In genomic region chr6:142302427-142303190, GRCh38 we compare ENCODE assay signal across 9 cellular contexts. TPM values are rescaled to one million over a fixed set of nuclear protein-coding genes. Genes with fewer than 3 reads are reported as not detected.
DNase-seq lines count a peak whose midpoint lies in the region; ATAC-seq and TF ChIP-seq lines count a peak whose summit lies in the region.
"Had no signal": no experiment of that assay in that cellular context is flagged by ENCODE, and none has a peak within 500 bp of the region (broad histone marks: within the 10 kb centered on the region; RNA-seq: fewer than 3 reads in every experiment).

No MANE protein-coding gene starts in this region.

- TF ChIP-seq POLR2A in body of pancreas (IDR thresholded peaks at IDR 0.05) = no peak

- DNase-seq in activated T-cell treated with anti-CD3 and anti-CD28 coated beads, Interleukin-2, amount 50 U/mL, for 4 hours = no peak
- no peak for DNase-seq in activated T-cell treated with anti-CD3 and anti-CD28 coated beads, Interleukin-2, amount 50 U/mL, for 48 hours
- DNase-seq in body of pancreas = peak in 1 of 4 donors; percentile 6
- no peak for DNase-seq in left lung
- DNase-seq in type B pancreatic cell (ENCODE audit: extremely low spot score, unreplicated experiment) = no peak
- no peak for DNase-seq in central memory CD4-positive, alpha-beta T cell
- DNase-seq in stimulated activated CD4-positive, alpha-beta T cell treated with anti-CD3 and anti-CD28 coated beads, Interleukin-4, amount 100 ng/mL, for 24 hours = no peak
- DNase-seq: DMS 273 treated with DMSO at 0.1 percent for 48 hours had no signal

- no peaks in the 10 kb centered on the region for H3K36me3 Mint-ChIP-seq in activated T-cell treated with anti-CD3 and anti-CD28 coated beads, Interleukin-2, amount 50 U/mL, for 4 hours (ENCODE audit: insufficient read depth)
- H3K36me3 Mint-ChIP-seq in type B pancreatic cell = peaks cover 4% of the 10 kb centered on the region

- H3K36me3 ChIP-seq in body of pancreas (replicated peaks in 1 of 2; ENCODE audit: insufficient read depth in 1 of 2, low read depth in 2 of 2) (no peaks in the 10 kb centered on the region), left lung (no peaks in the 10 kb centered on the region)

- intact Hi-C loops in body of pancreas (cut with DNase I) = no loop called here
- intact Hi-C loops in left lung (cut with DNase I) = no loop called here

- peak overlapping the region; percentile 88 for H3K27ac Mint-ChIP-seq in type B pancreatic cell

- 55% methylated on average over 19 of the region's 19 CpGs for WGBS in body of pancreas, 2 donors

- no peak for ATAC-seq in activated T-cell treated with anti-CD3 and anti-CD28 coated beads, Interleukin-2, amount 50 U/mL, for 4 hours
- ATAC-seq in body of pancreas (peak; percentile 3), left lung (peak; percentile 53), HG03354 (IDR thresholded peaks at IDR 0.05; ENCODE audit: poor library complexity, severe bottlenecking, unreplicated experiment) (no peak)

- no peaks in the 10 kb centered on the region for H3K9me3 Mint-ChIP-seq in activated T-cell treated with anti-CD3 and anti-CD28 coated beads, Interleukin-2, amount 50 U/mL, for 4 hours
- H3K9me3 Mint-ChIP-seq in type B pancreatic cell = no peaks in the 10 kb centered on the region

- H3K4me3 Mint-ChIP-seq in activated T-cell treated with anti-CD3 and anti-CD28 coated beads, Interleukin-2, amount 50 U/mL, for 4 hours = peak overlapping the region; percentile 79
- peak overlapping the region; percentile 95 for H3K4me3 Mint-ChIP-seq in type B pancreatic cell

- H3K4me3 ChIP-seq in body of pancreas = peak overlapping the region in 1 of 2 donors; percentile 66
- peak overlapping the region; percentile 55 to 60 for H3K4me3 ChIP-seq in left lung

- H3K4me1 ChIP-seq in body of pancreas (peaks cover 9% of the 10 kb centered on the region), left lung (peaks cover 0 to 11% of the 10 kb centered on the region in 2 donors)

- no peak for TF ChIP-seq CTCF in body of pancreas (IDR thresholded peaks at IDR 0.05)
- TF ChIP-seq CTCF in left lung (IDR thresholded peaks at IDR 0.05) = no peak
- TF ChIP-seq CTCF in type B pancreatic cell (conservative IDR thresholded peaks at IDR 0.05) = no peak

- peaks cover 23% of the 10 kb centered on the region for H3K27me3 Mint-ChIP-seq in activated T-cell treated with anti-CD3 and anti-CD28 coated beads, Interleukin-2, amount 50 U/mL, for 4 hours (ENCODE audit: low read depth)
- peaks cover 30% of the 10 kb centered on the region for H3K27me3 Mint-ChIP-seq in type B pancreatic cell

- peak overlapping the region in 3 of 4 donors; percentile 61 to 69 (median 65) for H3K27ac ChIP-seq in body of pancreas
- peak overlapping the region; percentile 69 to 84 for H3K27ac ChIP-seq in left lung

- H3K9me3 ChIP-seq in body of pancreas (no peaks in the 10 kb centered on the region), left lung (no peaks in the 10 kb centered on the region)

- peaks cover 11% of the 10 kb centered on the region for H3K4me1 Mint-ChIP-seq in activated T-cell treated with anti-CD3 and anti-CD28 coated beads, Interleukin-2, amount 50 U/mL, for 4 hours (ENCODE audit: low read depth)
- peaks cover 21% of the 10 kb centered on the region for H3K4me1 Mint-ChIP-seq in type B pancreatic cell (ENCODE audit: unreplicated experiment)

- H3K27me3 ChIP-seq in body of pancreas = no peaks in the 10 kb centered on the region
- H3K27me3 ChIP-seq in left lung = peaks cover 0 to 37% of the 10 kb centered on the region in 2 donors

RNA-seq across cellular contexts. Expression of gene ADGRG6, which starts 0.8 kb away (rescaled TPM):
- under 1 TPM; 0.22 to 0.43 (median 0.37) TPM for total RNA-seq in activated T-cell treated with anti-CD3 and anti-CD28 coated beads, Interleukin-2, amount 50 U/mL, for 4 hours
- total RNA-seq in body of pancreas (10 to 100 TPM in 1 of 2 donors, 1 to 10 TPM in 1; 7.5 to 38.6 TPM), left lung (10 to 100 TPM; 34.2 to 48.7 TPM), type B pancreatic cell (ENCODE audit: low replicate concordance) (26.7 and 72.3 TPM in 2 replicates)

Comparison
In these comparisons a context has a peak if more than half of its experiments do, and no peak if none do; other contexts are left out.
1. ATAC-seq: peak in body of pancreas (single experiment) and left lung (single experiment); none in activated T-cell treated with anti-CD3 and anti-CD28 coated beads, Interleukin-2, amount 50 U/mL, for 4 hours (0 of 2) and HG03354 (single experiment).
2. RNA of gene ADGRG6, which starts 0.8 kb away (total RNA-seq): 34.2 to 48.7 TPM in left lung, 7.5 to 38.6 TPM in body of pancreas and 26.7 to 72.3 TPM in type B pancreatic cell; 0.22 to 0.43 TPM in activated T-cell treated with anti-CD3 and anti-CD28 coated beads, Interleukin-2, amount 50 U/mL, for 4 hours; every median in the first group is over 4 times any median in the second.